Comparison of ENCODE assay signal across 8 cellular contexts in the genomic region with DNA sequence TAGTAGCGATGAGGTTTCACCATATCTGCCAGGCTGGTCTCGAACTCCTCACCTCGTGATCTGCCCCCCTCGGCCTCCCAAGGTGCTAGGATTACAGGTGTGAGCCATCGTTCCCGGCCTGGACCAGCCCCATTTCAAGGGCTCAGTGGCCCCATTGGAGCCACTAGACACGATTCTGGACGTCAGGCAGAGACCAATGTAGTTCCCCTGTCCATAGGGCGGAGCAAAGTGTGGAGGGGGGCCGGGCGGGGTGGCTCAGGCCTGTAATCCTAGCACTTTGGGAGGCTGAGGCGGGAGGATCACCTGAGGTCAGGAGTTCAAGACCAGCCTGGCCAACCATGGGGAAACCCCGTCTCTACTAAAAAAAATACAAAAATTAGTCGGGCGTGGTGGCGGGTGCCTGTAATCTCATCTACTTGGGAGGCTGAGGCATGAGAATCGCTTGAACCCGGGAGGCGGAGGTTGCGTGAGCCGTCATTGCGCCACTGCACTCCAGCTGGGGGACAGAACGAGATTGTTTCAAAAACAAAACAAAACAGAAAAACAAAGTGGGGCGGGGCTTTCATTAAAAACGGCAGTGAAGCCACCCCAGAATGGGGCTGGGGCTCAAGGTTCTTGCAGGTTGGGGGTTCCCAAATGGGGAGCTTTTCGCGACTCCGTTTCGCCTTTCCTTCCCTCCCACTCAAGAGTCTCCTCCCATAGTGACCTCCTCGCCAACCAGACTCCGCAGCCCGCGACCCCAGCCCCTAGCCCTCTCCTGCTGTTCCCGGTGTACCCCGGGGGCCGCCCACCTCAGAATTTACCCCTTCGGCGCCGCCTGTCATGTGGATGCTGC. TPM values are rescaled to one million over a fixed set of nuclear protein-coding genes. Genes with fewer than 3 reads are reported as not detected.
DNase-seq lines count a peak whose midpoint lies in the region; ATAC-seq and TF ChIP-seq lines count a peak whose summit lies in the region.

No MANE protein-coding gene starts in this region.

- no peak overlapping the region for H2BK5ac ChIP-seq in mesendoderm (ENCODE audit: low read length)

- H2AK5ac ChIP-seq in mesendoderm (ENCODE audit: low read length) = no peak overlapping the region

- H3K27me3 ChIP-seq in heart left ventricle (no peaks in the 10 kb centered on the region), body of pancreas (no peaks in the 10 kb centered on the region), mesendoderm (ENCODE audit: insufficient read depth, low read length, poor library complexity) (no peaks in the 10 kb centered on the region), uterus (no peaks in the 10 kb centered on the region)

- no peak overlapping the region for H3K23ac ChIP-seq in mesendoderm (ENCODE audit: low read length)

- peak overlapping the region; percentile 56 for H3K9ac ChIP-seq in mesendoderm (ENCODE audit: low read length)

- ATAC-seq in heart left ventricle (no peak), left cardiac atrium (no peak), body of pancreas (peak; percentile 8), HG03097 (IDR thresholded peaks at IDR 0.05; ENCODE audit: low FRiP score, unreplicated experiment) (no peak), HG02885 (IDR thresholded peaks at IDR 0.05; ENCODE audit: poor library complexity, unreplicated experiment) (no peak), HG03457 (IDR thresholded peaks at IDR 0.05; ENCODE audit: unreplicated experiment) (no peak)

- peaks cover 0 to 38% (median 23%) of the 10 kb centered on the region in 12 donors for H3K4me1 ChIP-seq in heart left ventricle
- H3K4me1 ChIP-seq in body of pancreas = peaks cover 10% of the 10 kb centered on the region
- H3K4me1 ChIP-seq in mesendoderm (ENCODE audit: control insufficient read depth, low read depth, low read length) = no peaks in the 10 kb centered on the region
- no peaks in the 10 kb centered on the region for H3K4me1 ChIP-seq in uterus

- peak overlapping the region; percentile 61 for H3K4me2 ChIP-seq in mesendoderm (ENCODE audit: low read length)

- H3K27ac ChIP-seq in heart left ventricle (peak overlapping the region in 5 of 12 donors; percentile 16 to 93 (median 85)), body of pancreas (peak overlapping the region in 3 of 4 donors; percentile 58 to 94 (median 91)), mesendoderm (ENCODE audit: low read depth, low read length) (no peak overlapping the region), uterus (peak overlapping the region; percentile 82 to 96)

- DNase-seq in heart left ventricle (no peak), left cardiac atrium (no peak), body of pancreas (peak in 3 of 4 donors; percentile 21 to 27 (median 22)), mesendoderm (no peak), uterus (peak in 1 of 2 donors; percentile 38)

- no peak overlapping the region for H3K18ac ChIP-seq in mesendoderm (ENCODE audit: low read length)

- H3K36me3 ChIP-seq in heart left ventricle (no peaks in the 10 kb centered on the region), body of pancreas (replicated peaks in 1 of 2; ENCODE audit: insufficient read depth in 1 of 2, low read depth in 2 of 2) (no peaks in the 10 kb centered on the region), mesendoderm (ENCODE audit: control insufficient read depth, insufficient read depth, low read length) (no peaks in the 10 kb centered on the region), uterus (no peaks in the 10 kb centered on the region)

- no peak overlapping the region for H4K8ac ChIP-seq in mesendoderm (ENCODE audit: low read depth, low read length)

- WGBS in heart left ventricle, 4 donors = 38 to 43% (median 41%) methylated on average over 39 of the region's 39 CpGs
- WGBS in body of pancreas, 2 donors = 16 to 24% methylated on average over 33 to 38 of the region's 39 CpGs
- no CpG with 5 or more reads among the region's 39 CpGs for WGBS in mesendoderm (ENCODE audit: extremely low coverage, insufficient coverage, low lambda C conversion rate)

- no peak overlapping the region for H4K5ac ChIP-seq in mesendoderm (ENCODE audit: low read length)

- H3K4me3 ChIP-seq in heart left ventricle = peak overlapping the region; percentile 40 to 80 (median 72)
- H3K4me3 ChIP-seq in body of pancreas = peak overlapping the region; percentile 22 to 26
- peak overlapping the region; percentile 32 for H3K4me3 ChIP-seq in mesendoderm (ENCODE audit: low read length)
- peak overlapping the region; percentile 51 to 85 for H3K4me3 ChIP-seq in uterus

- H3K9me3 ChIP-seq in heart left ventricle (no peaks in the 10 kb centered on the region), body of pancreas (no peaks in the 10 kb centered on the region), uterus (no peaks in the 10 kb centered on the region)

- no peak for TF ChIP-seq POLR2A in heart left ventricle (IDR thresholded peaks at IDR 0.05)
- TF ChIP-seq POLR2A in body of pancreas (IDR thresholded peaks at IDR 0.05) = no peak
- TF ChIP-seq POLR2A in uterus (IDR thresholded peaks at IDR 0.05) = no peak

- no peak overlapping the region for H2BK120ac ChIP-seq in mesendoderm (ENCODE audit: low read depth, low read length)

- no peak for TF ChIP-seq CTCF in heart left ventricle (IDR thresholded peaks at IDR 0.05)
- TF ChIP-seq CTCF in body of pancreas (IDR thresholded peaks at IDR 0.05) = no peak
- TF ChIP-seq CTCF in uterus (IDR thresholded peaks at IDR 0.05) = no peak

- H3K4ac ChIP-seq in mesendoderm (ENCODE audit: low read depth, low read length) = no peak overlapping the region

- intact Hi-C loops in heart left ventricle (cut with DNase I) (loop anchor here in 1 of 10 donors (1.0 kb wide), 1 partner anchor 10 kb away; a partner anchor contains a TSS), left cardiac atrium (cut with DNase I) (no loop called here), body of pancreas (cut with DNase I) (no loop called here), uterus (cut with DNase I; ENCODE audit: low total_unique reads) (no loop called here)

- peak overlapping the region; percentile 77 for H3K56ac ChIP-seq in mesendoderm (ENCODE audit: low read length)

- H2BK15ac ChIP-seq in mesendoderm (replicated peaks; ENCODE audit: low read depth) = no peak overlapping the region

- H3K79me2 ChIP-seq in mesendoderm (ENCODE audit: control insufficient read depth, insufficient read depth, low read length) = peaks cover 18% of the 10 kb centered on the region

- peaks cover 8% of the 10 kb centered on the region for H3K79me1 ChIP-seq in mesendoderm (ENCODE audit: low read length)

RNA-seq across cellular contexts. Expression of a gene that starts 0.8 kb away (rescaled TPM):
- 10 to 100 TPM; 48.1 to 88.4 (median 71.7) TPM for total RNA-seq in heart left ventricle
- 100 to 1,000 TPM in 1 of 2 donors, 10 to 100 TPM in 1; 71.4 to 102 TPM for polyA plus RNA-seq in heart left ventricle
- total RNA-seq in left cardiac atrium = 100 to 1,000 TPM in 1 of 2 donors, 10 to 100 TPM in 1; 85.7 to 108 TPM
- total RNA-seq in body of pancreas = 10 to 100 TPM; 26.2 to 28.7 TPM
- 154 TPM for polyA plus RNA-seq in mesendoderm (2013, experiment 1 of 2)
- polyA plus RNA-seq in mesendoderm (2013, experiment 2 of 2) = 152 TPM
- total RNA-seq in uterus = 10 to 100 TPM in 3 of 4 donors, 1 to 10 TPM in 1; 4.6 to 68.2 (median 33.9) TPM

RNA-seq across cellular contexts. Expression of a gene that starts 10.4 kb away (rescaled TPM):
- total RNA-seq in heart left ventricle (10 to 100 TPM; 34.7 to 70.6 (median 44.8) TPM), left cardiac atrium (10 to 100 TPM; 50.7 to 70.5 TPM), body of pancreas (10 to 100 TPM; 24.4 to 33.2 TPM), uterus (10 to 100 TPM; 10.2 to 66.9 (median 40.6) TPM)
- 10 to 100 TPM; 27.5 to 69.1 TPM for polyA plus RNA-seq in heart left ventricle
- polyA plus RNA-seq in mesendoderm (2013, experiment 1 of 2) = 28.6 TPM
- 30.0 TPM for polyA plus RNA-seq in mesendoderm (2013, experiment 2 of 2)

RNA-seq across cellular contexts. Expression of a gene that starts 32.7 kb away (rescaled TPM):
- 10 to 100 TPM; 44.9 to 82.7 (median 49.3) TPM for total RNA-seq in heart left ventricle
- 10 to 100 TPM; 54.9 to 87.4 TPM for polyA plus RNA-seq in heart left ventricle
- 10 to 100 TPM; 49.7 to 49.8 TPM for total RNA-seq in left cardiac atrium
- 100 to 1,000 TPM in 1 of 2 donors, 10 to 100 TPM in 1; 34.5 to 120 TPM for total RNA-seq in body of pancreas
- 47.1 TPM for polyA plus RNA-seq in mesendoderm (2013, experiment 1 of 2)
- polyA plus RNA-seq in mesendoderm (2013, experiment 2 of 2) = 46.7 TPM
- total RNA-seq in uterus = 10 to 100 TPM; 14.1 to 70.0 (median 36.3) TPM

RNA-seq across cellular contexts. Expression of a gene that starts 43.2 kb away (rescaled TPM):
- total RNA-seq in heart left ventricle (1,000 to 10,000 TPM in 1 of 9 donors, 100 to 1,000 TPM in 8; 290 to 1,084 (median 402) TPM), left cardiac atrium (100 to 1,000 TPM; 357 to 393 TPM), body of pancreas (100 to 1,000 TPM; 121 to 206 TPM), uterus (100 to 1,000 TPM; 119 to 543 (median 221) TPM)
- 1,000 to 10,000 TPM in 1 of 2 donors, 100 to 1,000 TPM in 1; 782 to 1,747 TPM for polyA plus RNA-seq in heart left ventricle
- 158 TPM for polyA plus RNA-seq in mesendoderm (2013, experiment 1 of 2)
- 164 TPM for polyA plus RNA-seq in mesendoderm (2013, experiment 2 of 2)

RNA-seq across cellular contexts. Expression of a gene that starts 53.5 kb away (rescaled TPM):
- total RNA-seq in heart left ventricle (under 1 TPM in 1 of 9 donors, not detected in 8; 0.35 TPM), left cardiac atrium (under 1 TPM; 0.24 to 0.97 TPM), body of pancreas (1 to 10 TPM in 1 of 2 donors, not detected in 1; 3.6 TPM), uterus (1 to 10 TPM in 1 of 4 donors, under 1 TPM in 1, not detected in 2; 0.30 to 1.2 TPM)
- under 1 TPM in 1 of 2 donors, not detected in 1; 0.15 TPM for polyA plus RNA-seq in heart left ventricle
- 0.11 TPM for polyA plus RNA-seq in mesendoderm (2013, experiment 1 of 2)
- polyA plus RNA-seq in mesendoderm (2013, experiment 2 of 2) = 0.07 TPM

Comparison
In these comparisons a context has a peak if more than half of its experiments do, and no peak if none do; other contexts are left out.
1. DNase-seq: peak in body of pancreas (3 of 4); none in heart left ventricle (0 of 5), left cardiac atrium (single experiment) and mesendoderm (single experiment).
2. Peak in every context shown above with its lines, with median percentiles within 50 percentile points of each other: H3K4me3 ChIP-seq.